8 cellular contexts compared by ENCODE assay signal in genomic region chr3:121834734-121835709, GRCh38.
DNase-seq lines count a peak whose midpoint lies in the region; ATAC-seq and TF ChIP-seq lines count a peak whose summit lies in the region.

TSS of gene EAF2 (plus strand) at chr3:121835209. CDS start at chr3:121835286, 77 bp downstream.
TSS of gene IQCB1 (minus strand) at chr3:121835060. CDS start at chr3:121828960, 6,100 bp downstream.

- ATAC-seq in GM19025 (IDR thresholded peaks at IDR 0.05; ENCODE audit: low read depth, unreplicated experiment) (peak; percentile 96), HG03342 (IDR thresholded peaks at IDR 0.05; ENCODE audit: unreplicated experiment) (peak; percentile 97)

- DNase-seq in AG09319 (ENCODE audit: extremely low read depth, low read depth) (peak; percentile 81), NCI-H446 (lab: John Stamatoyannopoulos, UW) (peak; percentile 94 to 98), cerebellar cortex (ENCODE audit: low spot score) (peak; percentile 97), islet precursor cell (peak; percentile 98)
- DNase-seq in activated CD4-positive, CD25-positive, alpha-beta regulatory T cell treated with anti-CD3 and anti-CD28 coated beads, Interleukin-2, amount 50 U/mL, for 16 hours (ENCODE audit: low read depth, low spot score), result peak; percentile 90
- DNase-seq in stimulated activated CD4-positive, alpha-beta T cell treated with anti-CD3 and anti-CD28 coated beads, Interleukin-12 subunit alpha, Interleukin-12 subunit beta, amount 100 ng/mL, for 48 hours (ENCODE audit: low read depth in 2 of 3, low spot score in 1 of 3), result peak; percentile 93 to 94 (median 94)

- TF ChIP-seq CTCF in AG09319 (IDR thresholded peaks at IDR 0.05; ENCODE audit: low read depth, low read length), result no peak

Comparison
In these comparisons a context has a peak if more than half of its experiments do, and no peak if none do; other contexts are left out.
1. Peak in every context shown above with its lines: DNase-seq and ATAC-seq.